1 cellular context compared by ENCODE assay signal in genomic region chr22:19805821-19806212, GRCh38.
TF ChIP-seq lines count a peak whose summit lies in the region.

No MANE protein-coding gene starts in this region.

TF ChIP-seq in HCT116, 20 proteins besides CTCF, POLR2A, EP300 and RAD21:
- TF ChIP-seq ZFX (IDR thresholded peaks at IDR 0.05), result no peak
- no peak for TF ChIP-seq CBX3 (IDR thresholded peaks at IDR 0.05; ENCODE audit: low read depth)
- TF ChIP-seq ZNF274 (IDR thresholded peaks at IDR 0.05; ENCODE audit: low read depth, low read length), result no peak
- TF ChIP-seq FOSL1 (IDR thresholded peaks at IDR 0.05; ENCODE audit: low read depth), result no peak
- TF ChIP-seq TCF7L2 (IDR thresholded peaks at IDR 0.05; ENCODE audit: borderline replicate concordance, extremely low read depth, insufficient read depth, insufficient read length), result no peak
- TF ChIP-seq REST (IDR thresholded peaks at IDR 0.05; ENCODE audit: low read depth), result no peak
- TF ChIP-seq POLR2AphosphoS5 (IDR thresholded peaks at IDR 0.05; ENCODE audit: low read depth, low read length), result no peak
- no peak for TF ChIP-seq ELF1 (IDR thresholded peaks at IDR 0.05; ENCODE audit: borderline replicate concordance, low read depth)
- TF ChIP-seq YY1 (IDR thresholded peaks at IDR 0.05; ENCODE audit: extremely low read depth, insufficient replicate concordance, low read depth, low read length), result no peak
- TF ChIP-seq EZH2phosphoT487 (IDR thresholded peaks at IDR 0.05; ENCODE audit: borderline replicate concordance), result no peak
- TF ChIP-seq EGR1 (IDR thresholded peaks at IDR 0.05; ENCODE audit: low read depth), result no peak
- TF ChIP-seq MAX (IDR thresholded peaks at IDR 0.05), result no peak
- no peak for TF ChIP-seq CEBPB (IDR thresholded peaks at IDR 0.05; ENCODE audit: low read depth)
- no peak for TF ChIP-seq SIN3A (IDR thresholded peaks at IDR 0.05; ENCODE audit: low read depth)
- TF ChIP-seq SP1 (IDR thresholded peaks at IDR 0.05; ENCODE audit: low read depth), result no peak
- TF ChIP-seq ATF3 (IDR thresholded peaks at IDR 0.05), result no peak
- no peak for TF ChIP-seq ZBTB33 (IDR thresholded peaks at IDR 0.05; ENCODE audit: extremely low read depth, insufficient replicate concordance, low read length)
- TF ChIP-seq SRF (IDR thresholded peaks at IDR 0.05; ENCODE audit: low read depth), result no peak
